Comparison of ENCODE assay signal across 8 cellular contexts in genomic region chr15:68820589-68821189, GRCh38. TPM values are rescaled to one million over a fixed set of nuclear protein-coding genes. Genes with fewer than 3 reads are reported as not detected.
DNase-seq lines count a peak whose midpoint lies in the region; ATAC-seq, FAIRE-seq and TF ChIP-seq lines count a peak whose summit lies in the region.

Gene ANP32A (minus strand): TSS chr15:68820895. CDS start chr15:68820751, 144 bp downstream.

- H3K4me1 Mint-ChIP-seq in activated T-cell treated with anti-CD3 and anti-CD28 coated beads, Interleukin-2, amount 50 U/mL, for 24 hours (ENCODE audit: low read depth) = peaks cover 35% of the 10 kb centered on the region

- FAIRE-seq in D721Med (lab: Jason Lieb, UNC) = no peak

- DNase-seq in D721Med (ENCODE audit: insufficient read length, low spot score) = peak; percentile 99
- DNase-seq in Jurkat, Clone E6-1 (ENCODE audit: low read depth, low spot score) = peak; percentile 91
- DNase-seq in activated T-cell treated with anti-CD3 and anti-CD28 coated beads, Interleukin-2, amount 50 U/mL, for 24 hours = peak; percentile 99
- peak; percentile 97 to 98 for DNase-seq in erythroblast (lab: John Stamatoyannopoulos, UW)
- peak; percentile 91 for DNase-seq in stimulated activated CD8-positive, alpha-beta memory T cell treated with anti-CD3 and anti-CD28 coated beads, Interleukin-7, amount 100 ng/mL, for 24 hours (ENCODE audit: low read depth)

- H3K27ac Mint-ChIP-seq in activated T-cell treated with anti-CD3 and anti-CD28 coated beads, Interleukin-2, amount 50 U/mL, for 24 hours = peak within 1 kb of the TSS; percentile 98

- no peaks in the 10 kb centered on the region for H3K27me3 Mint-ChIP-seq in activated T-cell treated with anti-CD3 and anti-CD28 coated beads, Interleukin-2, amount 50 U/mL, for 24 hours

- peak within 1 kb of the TSS; percentile 100 for H3K27ac ChIP-seq in muscle layer of colon (ENCODE audit: low read depth, low read length)

- peaks cover 22% of the 10 kb centered on the region for H3K4me1 ChIP-seq in muscle layer of colon (ENCODE audit: insufficient read depth, low read length)

- ATAC-seq in GM21526 (IDR thresholded peaks at IDR 0.05; ENCODE audit: low FRiP score, unreplicated experiment) = peak; percentile 44

- no peaks in the 10 kb centered on the region for H3K36me3 ChIP-seq in muscle layer of colon (ENCODE audit: insufficient read depth, low read length)

- peak; percentile 52 for TF ChIP-seq POLR2A in erythroblast (IDR thresholded peaks at IDR 0.05; ENCODE audit: low read length)

- peaks cover 37% of the 10 kb centered on the region for H3K36me3 Mint-ChIP-seq in activated T-cell treated with anti-CD3 and anti-CD28 coated beads, Interleukin-2, amount 50 U/mL, for 24 hours (ENCODE audit: low read depth)

- H3K4me3 ChIP-seq in Jurkat, Clone E6-1 (ENCODE audit: low read length) = peak within 1 kb of the TSS; percentile 89
- peak within 1 kb of the TSS; percentile 91 to 97 for H3K4me3 ChIP-seq in muscle layer of colon (ENCODE audit: low read depth in 1 of 2, low read length in 2 of 2)

- H3K4me3 Mint-ChIP-seq in activated T-cell treated with anti-CD3 and anti-CD28 coated beads, Interleukin-2, amount 50 U/mL, for 24 hours = peak within 1 kb of the TSS; percentile 96

- no peaks in the 10 kb centered on the region for H3K27me3 ChIP-seq in muscle layer of colon (ENCODE audit: control insufficient read depth in 1 of 2, insufficient read depth in 2 of 2, low read length in 2 of 2)

- H3K9me3 Mint-ChIP-seq in activated T-cell treated with anti-CD3 and anti-CD28 coated beads, Interleukin-2, amount 50 U/mL, for 24 hours = no peaks in the 10 kb centered on the region

- TF ChIP-seq CTCF in D721Med (IDR thresholded peaks at IDR 0.05; ENCODE audit: insufficient read depth, missing control alignments) = no peak

- no peaks in the 10 kb centered on the region for H3K9me3 ChIP-seq in muscle layer of colon (ENCODE audit: low read length)

- peak within 1 kb of the TSS; percentile 93 for H3K9ac ChIP-seq in muscle layer of colon (ENCODE audit: low read length)

TF ChIP-seq in PFSK-1, 5 proteins besides CTCF, POLR2A, EP300 and RAD21:
- TF ChIP-seq TAF1 (IDR thresholded peaks at IDR 0.05; ENCODE audit: borderline replicate concordance, insufficient read depth, low read length) (peak; percentile 73), POLR2AphosphoS5 (IDR thresholded peaks at IDR 0.05; ENCODE audit: low read depth, low read length) (peak; percentile 58)
- TF ChIP-seq, protein P1, sequence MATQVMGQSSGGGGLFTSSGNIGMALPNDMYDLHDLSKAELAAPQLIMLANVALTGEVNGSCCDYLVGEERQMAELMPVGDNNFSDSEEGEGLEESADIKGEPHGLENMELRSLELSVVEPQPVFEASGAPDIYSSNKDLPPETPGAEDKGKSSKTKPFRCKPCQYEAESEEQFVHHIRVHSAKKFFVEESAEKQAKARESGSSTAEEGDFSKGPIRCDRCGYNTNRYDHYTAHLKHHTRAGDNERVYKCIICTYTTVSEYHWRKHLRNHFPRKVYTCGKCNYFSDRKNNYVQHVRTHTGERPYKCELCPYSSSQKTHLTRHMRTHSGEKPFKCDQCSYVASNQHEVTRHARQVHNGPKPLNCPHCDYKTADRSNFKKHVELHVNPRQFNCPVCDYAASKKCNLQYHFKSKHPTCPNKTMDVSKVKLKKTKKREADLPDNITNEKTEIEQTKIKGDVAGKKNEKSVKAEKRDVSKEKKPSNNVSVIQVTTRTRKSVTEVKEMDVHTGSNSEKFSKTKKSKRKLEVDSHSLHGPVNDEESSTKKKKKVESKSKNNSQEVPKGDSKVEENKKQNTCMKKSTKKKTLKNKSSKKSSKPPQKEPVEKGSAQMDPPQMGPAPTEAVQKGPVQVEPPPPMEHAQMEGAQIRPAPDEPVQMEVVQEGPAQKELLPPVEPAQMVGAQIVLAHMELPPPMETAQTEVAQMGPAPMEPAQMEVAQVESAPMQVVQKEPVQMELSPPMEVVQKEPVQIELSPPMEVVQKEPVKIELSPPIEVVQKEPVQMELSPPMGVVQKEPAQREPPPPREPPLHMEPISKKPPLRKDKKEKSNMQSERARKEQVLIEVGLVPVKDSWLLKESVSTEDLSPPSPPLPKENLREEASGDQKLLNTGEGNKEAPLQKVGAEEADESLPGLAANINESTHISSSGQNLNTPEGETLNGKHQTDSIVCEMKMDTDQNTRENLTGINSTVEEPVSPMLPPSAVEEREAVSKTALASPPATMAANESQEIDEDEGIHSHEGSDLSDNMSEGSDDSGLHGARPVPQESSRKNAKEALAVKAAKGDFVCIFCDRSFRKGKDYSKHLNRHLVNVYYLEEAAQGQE (IDR thresholded peaks at IDR 0.05; ENCODE audit: insufficient read depth in 1 of 2, low read depth in 2 of 2, low read length in 2 of 2) = no peak

RNA-seq across cellular contexts. Expression of gene ANP32A, which starts in this region (rescaled TPM):
- 632 TPM for polyA plus RNA-seq in Jurkat, Clone E6-1 (2012; ENCODE audit: insufficient read depth, insufficient read length)
- 184 TPM for polyA plus RNA-seq in PFSK-1 (2012; ENCODE audit: insufficient read length, low read depth)

Comparison
In these comparisons a context has a peak if more than half of its experiments do, and no peak if none do; other contexts are left out.
1. Peak in every context shown above with its lines: DNase-seq, ATAC-seq, H3K4me3 ChIP-seq and H3K27ac ChIP-seq.